27 cellular contexts compared by ENCODE assay signal in the genomic region with DNA sequence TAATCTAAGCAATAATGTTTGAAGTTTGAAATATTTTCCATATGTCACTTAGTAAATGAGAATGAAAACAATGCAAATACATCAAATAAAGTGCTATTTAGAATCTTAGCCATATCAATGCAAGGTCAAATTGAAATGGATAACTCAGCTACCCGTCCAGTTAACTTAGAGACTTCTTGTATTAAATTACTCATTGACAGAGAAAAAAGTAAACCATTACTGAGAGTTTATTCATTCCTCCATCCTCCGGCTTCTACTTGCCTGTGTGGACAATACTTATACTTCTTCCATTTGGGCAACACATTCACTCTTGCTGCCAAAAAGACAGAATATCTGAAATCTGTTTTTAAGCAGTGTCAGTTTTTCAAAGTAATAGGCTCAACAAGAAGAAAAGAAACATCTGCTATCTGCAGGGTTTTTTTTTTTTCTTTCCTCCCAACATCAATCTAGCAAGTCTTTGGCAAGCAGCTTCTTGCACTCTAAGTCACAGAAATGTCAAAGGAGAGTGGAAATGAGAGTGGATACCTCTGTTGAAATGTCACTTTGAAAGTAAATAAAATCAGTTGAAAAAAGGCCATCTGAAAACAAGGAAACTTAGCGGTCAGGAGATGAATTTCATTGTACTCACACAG.
DNase-seq lines count a peak whose midpoint lies in the region; ATAC-seq, FAIRE-seq and TF ChIP-seq lines count a peak whose summit lies in the region.
"Had no signal": no experiment of that assay in that cellular context is flagged by ENCODE, and none has a peak within 500 bp of the region (broad histone marks: within the 10 kb centered on the region; RNA-seq: fewer than 3 reads in every experiment).

No MANE protein-coding gene starts in this region.

- H4K20me1 ChIP-seq in Karpas-422 (ENCODE audit: insufficient read depth, low read depth, low read length): no peaks in the 10 kb centered on the region

- H3K9ac ChIP-seq in Karpas-422 (ENCODE audit: low read length) (no peak overlapping the region), kidney (ENCODE audit: low read length in 2 of 2) (no peak overlapping the region)

- no peak overlapping the region for H3K4me3 ChIP-seq in Karpas-422 (ENCODE audit: low read length)
- H3K4me3 ChIP-seq in kidney (ENCODE audit: low read length in 2 of 2): peak overlapping the region in 1 of 2 donors; percentile 4
- H3K4me3 ChIP-seq in tibial nerve: no peak overlapping the region
- H3K4me3 ChIP-seq: A549, cardiac muscle cell, K562, MG63, skin epidermis had no signal

- no peak overlapping the region for H3K4me3 Mint-ChIP-seq in chondrocyte (ENCODE audit: unreplicated experiment)
- H3K4me3 Mint-ChIP-seq: activated naive CD4-positive, alpha-beta T cell treated with anti-CD3 and anti-CD28 coated beads for 36 hours; B cell; memory B cell; T-helper 17 cell had no signal

- H3K36me3 ChIP-seq in Karpas-422 (ENCODE audit: insufficient read depth, low read length): no peaks in the 10 kb centered on the region
- no peaks in the 10 kb centered on the region for H3K36me3 ChIP-seq in kidney (ENCODE audit: control insufficient read depth in 1 of 2, insufficient read depth in 2 of 2, low read length in 2 of 2)
- no peaks in the 10 kb centered on the region for H3K36me3 ChIP-seq in tibial nerve
- H3K36me3 ChIP-seq: cardiac muscle cell, MG63 had no signal

- no peak for TF ChIP-seq CTCF in kidney (IDR thresholded peaks at IDR 0.05; ENCODE audit: borderline replicate concordance, extremely low read depth, insufficient read depth)
- TF ChIP-seq CTCF in tibial nerve (IDR thresholded peaks at IDR 0.05): no peak
- TF ChIP-seq CTCF in chondrocyte (IDR thresholded peaks at IDR 0.05): no peak

- no peaks in the 10 kb centered on the region for H3K36me3 Mint-ChIP-seq in chondrocyte (ENCODE audit: low read depth)
- H3K36me3 Mint-ChIP-seq: memory B cell had no signal

- H3K9me3 Mint-ChIP-seq in chondrocyte (ENCODE audit: low read depth): no peaks in the 10 kb centered on the region
- H3K9me3 Mint-ChIP-seq: activated naive CD4-positive, alpha-beta T cell treated with anti-CD3 and anti-CD28 coated beads for 36 hours; memory B cell had no signal

- no peak for TF ChIP-seq EP300 in tibial nerve (IDR thresholded peaks at IDR 0.05)

- DNase-seq in ACHN (peak; percentile 33), Karpas-422 (peak; percentile 9), kidney (no peak), tibial nerve (ENCODE audit: low spot score in 2 of 2) (no peak), chondrocyte (ENCODE audit: low spot score) (no peak)
- no peak for DNase-seq in activated CD4-positive, CD25-positive, alpha-beta regulatory T cell treated with anti-CD3 and anti-CD28 coated beads, Interleukin-2, amount 50 U/mL, for 72 hours
- DNase-seq: activated CD4-positive, alpha-beta T cell treated with anti-CD3 and anti-CD28 coated beads for 48 hours; activated naive CD4-positive, alpha-beta T cell treated with anti-CD3 and anti-CD28 coated beads for 36 hours; activated T-cell treated with anti-CD3 and anti-CD28 coated beads, Interleukin-2, amount 50 U/mL, for 48 hours; amygdala; dermis blood vessel endothelial cell; GDM1; MG63; NCI-H1417 treated with DMSO at 0.1 percent for 48 hours; NCI-H2107; NCI-H524 treated with DMSO at 0.1 percent for 48 hours; nucleus accumbens; T-helper 17 cell had no signal

- no peak overlapping the region for H3K27ac Mint-ChIP-seq in chondrocyte (ENCODE audit: unreplicated experiment)
- H3K27ac Mint-ChIP-seq: activated naive CD4-positive, alpha-beta T cell treated with anti-CD3 and anti-CD28 coated beads for 36 hours; B cell; memory B cell; T-helper 17 cell had no signal

- 38 to 47% methylated on average over 3 of the region's 3 CpGs for WGBS in tibial nerve, 2 donors

- FAIRE-seq in kidney (lab: Jason Lieb, UNC): peak; percentile 46
- FAIRE-seq: A549, H1, K562 had no signal

- TF ChIP-seq POLR2A in tibial nerve (IDR thresholded peaks at IDR 0.05): no peak

- H3K27ac ChIP-seq in Karpas-422 (ENCODE audit: low read length) (no peak overlapping the region), kidney (ENCODE audit: low read depth in 2 of 2, low read length in 2 of 2) (no peak overlapping the region), tibial nerve (no peak overlapping the region)
- H3K27ac ChIP-seq: A549, cardiac muscle cell, skin epidermis had no signal

- H3K27me3 Mint-ChIP-seq in chondrocyte (ENCODE audit: low read depth): no peaks in the 10 kb centered on the region
- H3K27me3 Mint-ChIP-seq: B cell, memory B cell, T-helper 17 cell had no signal

- in situ Hi-C loops in ACHN (cut with HindIII; ENCODE audit: low pct_ligation_motif_present, low pct_unique_long_range_greater_than_20kb, low sequenced_read_pairs): no loop called here

- intact Hi-C loops in kidney (cut with DNase I): no loop called here

- H3K9me3 ChIP-seq in Karpas-422 (ENCODE audit: low read length) (peaks cover 2% of the 10 kb centered on the region; the same call in 1 of the 2 replicates), kidney (ENCODE audit: control insufficient read depth in 1 of 2, low read length in 2 of 2) (no peaks in the 10 kb centered on the region), tibial nerve (peaks cover 0 to under 1% (median 0%) of the 10 kb centered on the region in 4 donors)
- H3K9me3 ChIP-seq: A549, MG63 had no signal

- peaks cover 3% of the 10 kb centered on the region for H3K4me1 Mint-ChIP-seq in chondrocyte (ENCODE audit: low read depth)
- H3K4me1 Mint-ChIP-seq: B cell, memory B cell, T-helper 17 cell had no signal

- 0 out of 2 replicates have a peak overlapping the region, but pooled peaks have one; percentile 48 for H2AFZ ChIP-seq in Karpas-422 (ENCODE audit: low read length)

- no peaks in the 10 kb centered on the region for H3K27me3 ChIP-seq in Karpas-422 (ENCODE audit: low read length)
- H3K27me3 ChIP-seq in tibial nerve: no peaks in the 10 kb centered on the region
- H3K27me3 ChIP-seq: cardiac muscle cell, MG63 had no signal

- H3K79me2 ChIP-seq in Karpas-422 (ENCODE audit: low read length): no peaks in the 10 kb centered on the region

- H3K4me1 ChIP-seq in Karpas-422 (ENCODE audit: low read length) (no peaks in the 10 kb centered on the region), kidney (ENCODE audit: control insufficient read depth in 1 of 2, insufficient read depth in 1 of 2, low read depth in 1 of 2, low read length in 2 of 2) (no peaks in the 10 kb centered on the region), tibial nerve (no peaks in the 10 kb centered on the region)
- H3K4me1 ChIP-seq: A549 had no signal

- peak; percentile 63 for ATAC-seq in HG02678 (IDR thresholded peaks at IDR 0.05; ENCODE audit: unreplicated experiment)
- ATAC-seq in HG03442 (IDR thresholded peaks at IDR 0.05; ENCODE audit: unreplicated experiment): no peak
- ATAC-seq: A549, K562, T-helper 17 cell had no signal

- H3K9me2 ChIP-seq in Karpas-422 (replicated peaks; ENCODE audit: insufficient read depth, low read length): no peaks in the 10 kb centered on the region

- no peak overlapping the region for H3K4me2 ChIP-seq in Karpas-422 (ENCODE audit: low read depth, low read length, poor library complexity, severe bottlenecking)
- H3K4me2 ChIP-seq: A549 had no signal

Comparison
In these comparisons a context has a peak if more than half of its experiments do, and no peak if none do; other contexts are left out.
1. DNase-seq: peak in ACHN (single experiment) and Karpas-422 (single experiment); none in kidney (single experiment), activated CD4-positive, CD25-positive, alpha-beta regulatory T cell treated with anti-CD3 and anti-CD28 coated beads, Interleukin-2, amount 50 U/mL, for 72 hours (single experiment), tibial nerve (0 of 2) and chondrocyte (single experiment).